Comparison of ENCODE assay signal across 15 cellular contexts in genomic region chr19:45847661-45848060, GRCh38. TPM values are rescaled to one million over a fixed set of nuclear protein-coding genes. Genes with fewer than 3 reads are reported as not detected.
DNase-seq lines count a peak whose midpoint lies in the region; ATAC-seq and TF ChIP-seq lines count a peak whose summit lies in the region.
"Had no signal": no experiment of that assay in that cellular context is flagged by ENCODE, and none has a peak within 500 bp of the region (broad histone marks: within the 10 kb centered on the region; RNA-seq: fewer than 3 reads in every experiment).

No MANE protein-coding gene starts in this region.

- H3K27ac ChIP-seq in right cardiac atrium (ENCODE audit: low read length) (no peak overlapping the region), right atrium auricular region (no peak overlapping the region), HEK293 (ENCODE audit: extremely low read depth, low read depth, low read length) (no peak overlapping the region), WERI-Rb-1 (no peak overlapping the region)

- CTCF ChIA-PET in HEK293 (lab: Yijun Ruan, JAX) = interaction anchor here (0.7 to 2.4 kb wide), 2 partner anchors 30 to 89 kb away, joined by 3 to 18 read pairs; no protein-coding TSS in a partner anchor

- H3K27ac Mint-ChIP-seq in endothelial cell (ENCODE audit: unreplicated experiment) = no peak overlapping the region
- H3K27ac Mint-ChIP-seq: CD4-positive, CD25-positive, alpha-beta regulatory T cell had no signal

- intact Hi-C loops in right cardiac atrium (cut with DNase I) = no loop called here
- intact Hi-C loops in posterior vena cava (cut with DNase I) = no loop called here

- H3K4me3 ChIP-seq in right cardiac atrium (ENCODE audit: low read length) (no peak overlapping the region), right atrium auricular region (no peak overlapping the region), HEK293 (ENCODE audit: low read depth, low read length) (no peak overlapping the region), WERI-Rb-1 (ENCODE audit: low read depth, low read length) (no peak overlapping the region)
- H3K4me3 ChIP-seq: HAP-1 had no signal

- H3K4me3 Mint-ChIP-seq in endothelial cell (ENCODE audit: unreplicated experiment) = peak overlapping the region; percentile 76
- H3K4me3 Mint-ChIP-seq: CD4-positive, CD25-positive, alpha-beta regulatory T cell had no signal

- TF ChIP-seq CTCF in right atrium auricular region (IDR thresholded peaks at IDR 0.05) (no peak), HEK293 (tag by site-specific recombination; IDR thresholded peaks at IDR 0.05) (no peak), endothelial cell (IDR thresholded peaks at IDR 0.05; ENCODE audit: unreplicated experiment) (no peak), WERI-Rb-1 (IDR thresholded peaks at IDR 0.05; ENCODE audit: low read depth, low read length) (no peak)

- 85% methylated on average over 13 of the region's 13 CpGs for WGBS in right cardiac atrium

- H3K36me3 Mint-ChIP-seq in endothelial cell (ENCODE audit: low read depth, unreplicated experiment) = peaks cover 52% of the 10 kb centered on the region

- ATAC-seq in right cardiac atrium = peak; percentile 65 to 67

- no peaks in the 10 kb centered on the region for H3K9me3 ChIP-seq in right cardiac atrium (ENCODE audit: control insufficient read depth, low read length)
- no peaks in the 10 kb centered on the region for H3K9me3 ChIP-seq in right atrium auricular region
- H3K9me3 ChIP-seq in HEK293 (ENCODE audit: control insufficient read depth, insufficient read depth, low read depth, low read length) = no peaks in the 10 kb centered on the region
- no peaks in the 10 kb centered on the region for H3K9me3 ChIP-seq in WERI-Rb-1 (ENCODE audit: severe bottlenecking)
- H3K9me3 ChIP-seq: BE2C, Caco-2, HAP-1 had no signal

- H3K9me3 Mint-ChIP-seq in endothelial cell (ENCODE audit: unreplicated experiment) = no peaks in the 10 kb centered on the region
- H3K9me3 Mint-ChIP-seq: CD8-positive, alpha-beta memory T cell had no signal

- H3K27me3 ChIP-seq in right cardiac atrium (ENCODE audit: control insufficient read depth, insufficient read depth) (no peaks in the 10 kb centered on the region), right atrium auricular region (no peaks in the 10 kb centered on the region), WERI-Rb-1 (ENCODE audit: insufficient read depth, low read depth, severe bottlenecking) (no peaks in the 10 kb centered on the region)
- H3K27me3 ChIP-seq: BE2C had no signal

- H3K4me1 Mint-ChIP-seq in endothelial cell (ENCODE audit: unreplicated experiment) = peaks cover 3% of the 10 kb centered on the region

- H3K27me3 Mint-ChIP-seq in endothelial cell (ENCODE audit: unreplicated experiment) = no peaks in the 10 kb centered on the region
- H3K27me3 Mint-ChIP-seq: CD4-positive, CD25-positive, alpha-beta regulatory T cell; CD8-positive, alpha-beta memory T cell had no signal

- H3K36me3 ChIP-seq in right atrium auricular region = peaks cover 85% of the 10 kb centered on the region
- peaks cover 79 to 96% of the 10 kb centered on the region in 2 experiments for H3K36me3 ChIP-seq in HEK293 (ENCODE audit: control insufficient read depth in 2 of 2, insufficient read depth in 1 of 2, low read length in 2 of 2)
- peaks cover 82% of the 10 kb centered on the region for H3K36me3 ChIP-seq in WERI-Rb-1

- POLR2A ChIA-PET in HEK293 (lab: Yijun Ruan, JAX) = interaction anchor here (0.6 kb wide), 1 partner anchor 139 kb away, joined by 3 read pairs; no protein-coding TSS in a partner anchor

- DNase-seq in right cardiac atrium (no peak), right atrium auricular region (ENCODE audit: low spot score) (no peak), endothelial cell (ENCODE audit: low spot score) (no peak), posterior vena cava (ENCODE audit: low spot score) (peak; percentile 59), NOMO-1 treated with dmso at 0.1 percent for 144 hours (lab: John Stamatoyannopoulos, UW; ENCODE audit: unreplicated experiment) (no peak), A172 (ENCODE audit: low spot score) (no peak), WERI-Rb-1 (no peak)
- DNase-seq: ACHN; BE2C; C1 segment of cervical spinal cord; Caco-2; CD4-positive, CD25-positive, alpha-beta regulatory T cell had no signal

- H3K4me1 ChIP-seq in right cardiac atrium (ENCODE audit: control insufficient read depth, insufficient read depth, low read length) (no peaks in the 10 kb centered on the region), right atrium auricular region (no peaks in the 10 kb centered on the region), HEK293 (ENCODE audit: control insufficient read depth, insufficient read depth, low read length) (no peaks in the 10 kb centered on the region)
- H3K4me1 ChIP-seq: BE2C, Caco-2, HAP-1 had no signal

TF ChIP-seq in HEK293, 187 proteins besides CTCF, POLR2A, EP300 and RAD21:
- no peak for TF ChIP-seq ZNF561 (tag by site-specific recombination; IDR thresholded peaks at IDR 0.05; ENCODE audit: borderline replicate concordance)
- TF ChIP-seq SP3 (tag by site-specific recombination; IDR thresholded peaks at IDR 0.05) = no peak
- peak; percentile 99 for TF ChIP-seq PRDM10 (tag by site-specific recombination; IDR thresholded peaks at IDR 0.05)
- TF ChIP-seq ZNF704 (tag by site-specific recombination; IDR thresholded peaks at IDR 0.05) = no peak
TF ChIP-seq in HEK293: peak in this region for 1.

RNA-seq across cellular contexts. Expression of gene SYMPK, which starts 15.3 kb away (rescaled TPM):
- 10 to 100 TPM; 33.1 to 40.4 (median 34.4) TPM for total RNA-seq in right cardiac atrium
- polyA plus RNA-seq in right cardiac atrium = 23.5 TPM
- total RNA-seq in right atrium auricular region = 10 to 100 TPM; 16.4 to 20.6 TPM
- total RNA-seq in endothelial cell (ENCODE audit: unreplicated experiment) = 70.7 TPM
- 10 to 100 TPM; 41.2 to 44.6 TPM for total RNA-seq in posterior vena cava
- total RNA-seq in A172 (2014; rRNA removed; shearing (Covaris generic)) = 18.6 and 25.5 TPM in 2 replicates

RNA-seq across cellular contexts. Expression of gene FOXA3, which starts 16.5 kb away (rescaled TPM):
- total RNA-seq in right cardiac atrium = not detected
- not detected for polyA plus RNA-seq in right cardiac atrium
- not detected for total RNA-seq in right atrium auricular region
- 1.1 TPM for total RNA-seq in endothelial cell (ENCODE audit: unreplicated experiment)
- not detected for total RNA-seq in posterior vena cava
- not detected in 2 replicates for total RNA-seq in A172 (2014; rRNA removed; shearing (Covaris generic))
- total RNA-seq: CD4-positive, CD25-positive, alpha-beta regulatory T cell had no signal
- polyA plus RNA-seq: CD4-positive, CD25-positive, alpha-beta regulatory T cell; CD8-positive, alpha-beta memory T cell had no signal

RNA-seq across cellular contexts. Expression of gene RSPH6A, which starts 32.6 kb away (rescaled TPM):
- total RNA-seq in right cardiac atrium (under 1 TPM in 1 of 4 donors, not detected in 3; 0.14 TPM), right atrium auricular region (not detected), endothelial cell (ENCODE audit: unreplicated experiment) (0.28 TPM), posterior vena cava (not detected)
- not detected for polyA plus RNA-seq in right cardiac atrium
- not detected in 2 replicates for total RNA-seq in A172 (2014; rRNA removed; shearing (Covaris generic))
- polyA plus RNA-seq: CD4-positive, CD25-positive, alpha-beta regulatory T cell; CD8-positive, alpha-beta memory T cell had no signal

RNA-seq across cellular contexts. Expression of gene IRF2BP1, which starts 38.3 kb away (rescaled TPM):
- total RNA-seq in right cardiac atrium (10 to 100 TPM; 21.5 to 23.4 (median 22.5) TPM), right atrium auricular region (10 to 100 TPM; 24.2 to 30.5 TPM), endothelial cell (ENCODE audit: unreplicated experiment) (17.6 TPM), posterior vena cava (10 to 100 TPM; 14.3 to 14.5 TPM)
- 17.5 TPM for polyA plus RNA-seq in right cardiac atrium
- 16.2 and 24.6 TPM in 2 replicates for total RNA-seq in A172 (2014; rRNA removed; shearing (Covaris generic))

RNA-seq across cellular contexts. Expression of gene MYPOP, which starts 54.8 kb away (rescaled TPM):
- 10 to 100 TPM in 3 of 4 donors, 1 to 10 TPM in 1; 9.1 to 15.4 (median 12.9) TPM for total RNA-seq in right cardiac atrium
- polyA plus RNA-seq in right cardiac atrium = 9.3 TPM
- 1 to 10 TPM; 6.0 to 7.2 TPM for total RNA-seq in right atrium auricular region
- total RNA-seq in endothelial cell (ENCODE audit: unreplicated experiment) = 9.0 TPM
- total RNA-seq in posterior vena cava = 1 to 10 TPM; 4.3 to 6.1 TPM
- 0.48 and 1.1 TPM in 2 replicates for total RNA-seq in A172 (2014; rRNA removed; shearing (Covaris generic))
